Comparison of ENCODE assay signal across 8 cellular contexts in the genomic region with DNA sequence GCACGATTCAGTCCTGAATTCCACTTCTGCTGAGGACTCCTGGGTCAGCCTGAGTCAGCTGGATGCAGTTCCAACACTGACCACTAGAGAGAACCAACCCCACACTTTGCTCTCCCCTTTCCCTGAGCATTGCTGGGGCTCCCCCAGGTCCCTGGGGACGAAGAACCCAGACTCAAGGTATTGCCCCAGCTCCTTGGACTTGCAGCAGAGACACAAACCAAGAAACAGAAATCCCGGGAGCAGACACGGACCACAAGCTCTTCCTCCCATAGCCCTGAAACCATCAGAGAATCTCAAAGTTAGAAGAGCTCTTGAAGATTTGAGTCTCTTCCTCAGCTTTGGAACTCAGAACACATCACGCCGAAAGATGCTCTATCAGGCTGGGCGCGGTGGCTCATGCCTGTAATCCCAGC. TPM values are rescaled to one million over a fixed set of nuclear protein-coding genes. Genes with fewer than 3 reads are reported as not detected.
A peak's percentile ranks its signal among the peaks of the same experiment; 100 is the strongest.
DNase-seq lines count a peak whose midpoint lies in the region; ATAC-seq and TF ChIP-seq lines count a peak whose summit lies in the region.

No MANE protein-coding gene starts in this region.

- DNase-seq in NCI-H1092 treated with DMSO at 0.1 percent for 48 hours (lab: John Stamatoyannopoulos, UW): peak; percentile 1
- no peak for DNase-seq in NCI-H1092 (lab: John Stamatoyannopoulos, UW)
- DNase-seq in NCI-H82 treated with DMSO at 0.1 percent for 48 hours (lab: John Stamatoyannopoulos, UW; ENCODE audit: unreplicated experiment): peak; percentile 7
- peak; percentile 33 for DNase-seq in activated CD8-positive, alpha-beta memory T cell treated with anti-CD3 and anti-CD28 coated beads, Interleukin-2, amount 50 U/mL, for 1 hour (ENCODE audit: extremely low read depth)
- DNase-seq in epithelial cell of proximal tubule (ENCODE audit: low read depth): no peak
- peak; percentile 32 for DNase-seq in stromal cell of bone marrow (ENCODE audit: low read depth)

- H3K27ac ChIP-seq in neural cell (ENCODE audit: low read length): no peak overlapping the region

- no peak for TF ChIP-seq EP300 in neural cell (conservative IDR thresholded peaks at IDR 0.05; ENCODE audit: poor library complexity, severe bottlenecking)

- no peaks in the 10 kb centered on the region for H3K79me2 ChIP-seq in neural cell (replicated peaks; ENCODE audit: insufficient read depth, low read length)

- no peaks in the 10 kb centered on the region for H3K9me3 ChIP-seq in neural cell (ENCODE audit: low read length)

- no peaks in the 10 kb centered on the region for H3K9me2 ChIP-seq in neural cell (ENCODE audit: insufficient read depth, low read length)

- H3K4me2 ChIP-seq in neural cell (ENCODE audit: low read length): no peak overlapping the region

- H3K4me3 ChIP-seq in epithelial cell of proximal tubule (ENCODE audit: low read depth, low read length): no peak overlapping the region
- H3K4me3 ChIP-seq in neural cell (ENCODE audit: low read length): no peak overlapping the region

- no peak overlapping the region for H3K9ac ChIP-seq in neural cell (ENCODE audit: low read length)

- peak; percentile 71 for ATAC-seq in HG02759 (IDR thresholded peaks at IDR 0.05; ENCODE audit: unreplicated experiment)

- no peak overlapping the region for H2AFZ ChIP-seq in neural cell (ENCODE audit: low read depth, low read length)

- no peaks in the 10 kb centered on the region for H3K27me3 ChIP-seq in neural cell (ENCODE audit: insufficient read depth, low read depth, low read length)

- H4K20me1 ChIP-seq in neural cell (ENCODE audit: insufficient read depth): no peaks in the 10 kb centered on the region

- peak; percentile 92 for TF ChIP-seq CTCF in epithelial cell of proximal tubule (conservative IDR thresholded peaks at IDR 0.05; ENCODE audit: low read depth, low read length)
- TF ChIP-seq CTCF in neural cell (IDR thresholded peaks at IDR 0.05; ENCODE audit: poor library complexity, severe bottlenecking): peak; percentile 71

- H3F3A ChIP-seq in neural cell (ENCODE audit: insufficient read depth, low read length, poor library complexity, severe bottlenecking): no peaks in the 10 kb centered on the region

- H3K36me3 ChIP-seq in neural cell (ENCODE audit: insufficient read depth, low read length): no peaks in the 10 kb centered on the region

- TF ChIP-seq RAD21 in neural cell (conservative IDR thresholded peaks at IDR 0.05): peak; percentile 70

TF ChIP-seq in neural cell, 6 proteins besides CTCF, POLR2A, EP300 and RAD21:
- TF ChIP-seq EZH2 (IDR thresholded peaks at IDR 0.05; ENCODE audit: borderline replicate concordance, insufficient read depth, low read length, poor library complexity, severe bottlenecking) (no peak), SMC3 (conservative IDR thresholded peaks at IDR 0.05; ENCODE audit: poor library complexity) (peak; percentile 72)

RNA-seq across cellular contexts. Expression of a gene that starts 0.7 kb away (rescaled TPM):
- not detected in 2 replicates for total RNA-seq in epithelial cell of proximal tubule
- not detected in 2 replicates for polyA plus RNA-seq in neural cell
- not detected in 2 replicates for polyA minus RNA-seq in neural cell

RNA-seq across cellular contexts. Expression of a gene that starts 8.3 kb away (rescaled TPM):
- total RNA-seq in epithelial cell of proximal tubule: not detected in 2 replicates
- polyA plus RNA-seq in neural cell: not detected in 2 replicates
- polyA minus RNA-seq in neural cell: not detected in 2 replicates

RNA-seq across cellular contexts. Expression of a gene that starts 12.8 kb away (rescaled TPM):
- total RNA-seq in epithelial cell of proximal tubule: not detected in 2 replicates
- polyA plus RNA-seq in neural cell: not detected in 2 replicates
- not detected in 2 replicates for polyA minus RNA-seq in neural cell

RNA-seq across cellular contexts. Expression of a gene that starts 22.9 kb away (rescaled TPM):
- total RNA-seq in epithelial cell of proximal tubule: not detected in 2 replicates
- polyA plus RNA-seq in neural cell: not detected in 2 replicates
- not detected in 2 replicates for polyA minus RNA-seq in neural cell

RNA-seq across cellular contexts. Expression of a gene that starts 37.6 kb away (rescaled TPM):
- not detected in 2 replicates for total RNA-seq in epithelial cell of proximal tubule
- not detected in 2 replicates for polyA plus RNA-seq in neural cell
- polyA minus RNA-seq in neural cell: not detected in 2 replicates

Comparison
In these comparisons a context has a peak if more than half of its experiments do, and no peak if none do; other contexts are left out.
1. DNase-seq: peak in NCI-H1092 treated with DMSO at 0.1 percent for 48 hours (single experiment), NCI-H82 treated with DMSO at 0.1 percent for 48 hours (single experiment), activated CD8-positive, alpha-beta memory T cell treated with anti-CD3 and anti-CD28 coated beads, Interleukin-2, amount 50 U/mL, for 1 hour (single experiment) and stromal cell of bone marrow (single experiment); none in NCI-H1092 (single experiment) and epithelial cell of proximal tubule (single experiment).